ENCODE assay signal across 1 cellular context in the genomic region with DNA sequence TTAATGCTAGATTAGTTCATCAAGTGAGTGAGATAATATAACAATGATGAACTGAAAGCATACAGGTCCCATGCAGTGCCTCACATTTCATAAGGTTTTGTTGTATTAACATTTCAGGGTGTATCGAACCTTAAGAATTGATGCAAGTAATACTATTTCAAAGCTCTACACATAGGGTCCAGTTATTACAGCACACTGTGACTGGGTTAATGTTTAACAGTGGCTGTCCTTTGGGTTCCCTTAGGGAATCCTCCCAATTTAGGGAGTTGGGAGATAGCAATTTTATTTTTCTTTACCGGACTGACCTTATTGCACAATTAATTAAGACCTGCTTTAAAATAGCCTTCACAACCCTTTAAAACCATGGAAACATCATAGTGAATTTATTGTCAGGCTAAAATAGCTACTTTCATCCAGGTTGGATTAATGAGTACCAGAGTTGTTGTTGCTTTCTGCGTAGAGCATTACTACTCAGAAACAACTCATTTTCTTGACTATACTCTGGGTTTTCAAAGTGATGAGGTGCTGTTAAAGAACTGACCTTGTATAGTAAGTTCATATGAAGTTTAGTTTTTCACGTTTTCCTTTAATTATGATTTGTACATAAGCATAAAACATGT.
A peak's percentile ranks its signal among the peaks of the same experiment; 100 is the strongest.
TF ChIP-seq lines count a peak whose summit lies in the region.

No MANE protein-coding gene starts in this region.

TF ChIP-seq in HepG2, 621 proteins besides CTCF, POLR2A, EP300 and RAD21:
- no peak for TF ChIP-seq REPIN1 (CRISPR knock-in tag; IDR thresholded peaks at IDR 0.05; ENCODE audit: borderline replicate concordance, low read depth)
- TF ChIP-seq, protein P1, sequence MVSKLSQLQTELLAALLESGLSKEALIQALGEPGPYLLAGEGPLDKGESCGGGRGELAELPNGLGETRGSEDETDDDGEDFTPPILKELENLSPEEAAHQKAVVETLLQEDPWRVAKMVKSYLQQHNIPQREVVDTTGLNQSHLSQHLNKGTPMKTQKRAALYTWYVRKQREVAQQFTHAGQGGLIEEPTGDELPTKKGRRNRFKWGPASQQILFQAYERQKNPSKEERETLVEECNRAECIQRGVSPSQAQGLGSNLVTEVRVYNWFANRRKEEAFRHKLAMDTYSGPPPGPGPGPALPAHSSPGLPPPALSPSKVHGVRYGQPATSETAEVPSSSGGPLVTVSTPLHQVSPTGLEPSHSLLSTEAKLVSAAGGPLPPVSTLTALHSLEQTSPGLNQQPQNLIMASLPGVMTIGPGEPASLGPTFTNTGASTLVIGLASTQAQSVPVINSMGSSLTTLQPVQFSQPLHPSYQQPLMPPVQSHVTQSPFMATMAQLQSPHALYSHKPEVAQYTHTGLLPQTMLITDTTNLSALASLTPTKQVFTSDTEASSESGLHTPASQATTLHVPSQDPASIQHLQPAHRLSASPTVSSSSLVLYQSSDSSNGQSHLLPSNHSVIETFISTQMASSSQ (IDR thresholded peaks at IDR 0.05; ENCODE audit: low read depth) = peak; percentile 82
- TF ChIP-seq, protein P1 (CRISPR knock-in tag; IDR thresholded peaks at IDR 0.05; ENCODE audit: borderline replicate concordance) = 0 out of 2 replicates have a peak, but pooled peaks have one; percentile 33
- peak; percentile 68; the same call in 1 of the 2 replicates for TF ChIP-seq HNRNPUL1 (IDR thresholded peaks at IDR 0.05; ENCODE audit: low read depth, low read length)
- TF ChIP-seq, protein P2, sequence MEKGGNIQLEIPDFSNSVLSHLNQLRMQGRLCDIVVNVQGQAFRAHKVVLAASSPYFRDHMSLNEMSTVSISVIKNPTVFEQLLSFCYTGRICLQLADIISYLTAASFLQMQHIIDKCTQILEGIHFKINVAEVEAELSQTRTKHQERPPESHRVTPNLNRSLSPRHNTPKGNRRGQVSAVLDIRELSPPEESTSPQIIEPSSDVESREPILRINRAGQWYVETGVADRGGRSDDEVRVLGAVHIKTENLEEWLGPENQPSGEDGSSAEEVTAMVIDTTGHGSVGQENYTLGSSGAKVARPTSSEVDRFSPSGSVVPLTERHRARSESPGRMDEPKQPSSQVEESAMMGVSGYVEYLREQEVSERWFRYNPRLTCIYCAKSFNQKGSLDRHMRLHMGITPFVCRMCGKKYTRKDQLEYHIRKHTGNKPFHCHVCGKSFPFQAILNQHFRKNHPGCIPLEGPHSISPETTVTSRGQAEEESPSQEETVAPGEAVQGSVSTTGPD (CRISPR knock-in tag; IDR thresholded peaks at IDR 0.05) = no peak
- TF ChIP-seq, protein P3, sequence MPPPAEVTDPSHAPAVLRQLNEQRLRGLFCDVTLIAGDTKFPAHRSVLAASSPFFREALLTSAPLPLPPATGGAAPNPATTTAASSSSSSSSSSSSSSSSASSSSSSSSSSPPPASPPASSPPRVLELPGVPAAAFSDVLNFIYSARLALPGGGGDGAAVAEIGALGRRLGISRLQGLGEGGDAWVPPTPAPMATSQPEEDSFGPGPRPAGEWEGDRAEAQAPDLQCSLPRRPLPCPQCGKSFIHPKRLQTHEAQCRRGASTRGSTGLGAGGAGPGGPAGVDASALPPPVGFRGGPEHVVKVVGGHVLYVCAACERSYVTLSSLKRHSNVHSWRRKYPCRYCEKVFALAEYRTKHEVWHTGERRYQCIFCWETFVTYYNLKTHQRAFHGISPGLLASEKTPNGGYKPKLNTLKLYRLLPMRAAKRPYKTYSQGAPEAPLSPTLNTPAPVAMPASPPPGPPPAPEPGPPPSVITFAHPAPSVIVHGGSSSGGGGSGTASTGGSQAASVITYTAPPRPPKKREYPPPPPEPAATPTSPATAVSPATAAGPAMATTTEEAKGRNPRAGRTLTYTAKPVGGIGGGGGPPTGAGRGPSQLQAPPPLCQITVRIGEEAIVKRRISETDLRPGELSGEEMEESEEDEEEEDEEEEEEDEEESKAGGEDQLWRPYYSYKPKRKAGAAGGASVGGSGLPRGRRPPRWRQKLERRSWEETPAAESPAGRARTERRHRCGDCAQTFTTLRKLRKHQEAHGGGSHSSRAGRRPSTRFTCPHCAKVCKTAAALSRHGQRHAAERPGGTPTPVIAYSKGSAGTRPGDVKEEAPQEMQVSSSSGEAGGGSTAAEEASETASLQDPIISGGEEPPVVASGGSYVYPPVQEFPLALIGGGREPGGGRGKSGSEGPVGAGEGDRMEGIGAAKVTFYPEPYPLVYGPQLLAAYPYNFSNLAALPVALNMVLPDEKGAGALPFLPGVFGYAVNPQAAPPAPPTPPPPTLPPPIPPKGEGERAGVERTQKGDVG (CRISPR knock-in tag; IDR thresholded peaks at IDR 0.05; ENCODE audit: borderline replicate concordance) = no peak
- TF ChIP-seq, protein P4, sequence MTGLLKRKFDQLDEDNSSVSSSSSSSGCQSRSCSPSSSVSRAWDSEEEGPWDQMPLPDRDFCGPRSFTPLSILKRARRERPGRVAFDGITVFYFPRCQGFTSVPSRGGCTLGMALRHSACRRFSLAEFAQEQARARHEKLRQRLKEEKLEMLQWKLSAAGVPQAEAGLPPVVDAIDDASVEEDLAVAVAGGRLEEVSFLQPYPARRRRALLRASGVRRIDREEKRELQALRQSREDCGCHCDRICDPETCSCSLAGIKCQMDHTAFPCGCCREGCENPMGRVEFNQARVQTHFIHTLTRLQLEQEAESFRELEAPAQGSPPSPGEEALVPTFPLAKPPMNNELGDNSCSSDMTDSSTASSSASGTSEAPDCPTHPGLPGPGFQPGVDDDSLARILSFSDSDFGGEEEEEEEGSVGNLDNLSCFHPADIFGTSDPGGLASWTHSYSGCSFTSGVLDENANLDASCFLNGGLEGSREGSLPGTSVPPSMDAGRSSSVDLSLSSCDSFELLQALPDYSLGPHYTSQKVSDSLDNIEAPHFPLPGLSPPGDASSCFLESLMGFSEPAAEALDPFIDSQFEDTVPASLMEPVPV (CRISPR knock-in tag; IDR thresholded peaks at IDR 0.05) = no peak
- no peak for TF ChIP-seq ZNF543 (CRISPR knock-in tag; IDR thresholded peaks at IDR 0.05)
